ENCODE assay signal across 10 cellular contexts in genomic region chr20:63574829-63575720, GRCh38. TPM values are rescaled to one million over a fixed set of nuclear protein-coding genes. Genes with fewer than 3 reads are reported as not detected.
DNase-seq lines count a peak whose midpoint lies in the region; ATAC-seq and TF ChIP-seq lines count a peak whose summit lies in the region.
"Had no signal": no experiment of that assay in that cellular context is flagged by ENCODE, and none has a peak within 500 bp of the region (broad histone marks: within the 10 kb centered on the region; RNA-seq: fewer than 3 reads in every experiment).

No MANE protein-coding gene starts in this region.

- no peak for TF ChIP-seq POLR2A in thyroid gland (IDR thresholded peaks at IDR 0.05)

- no peak overlapping the region for H3K27ac Mint-ChIP-seq in activated naive CD8-positive, alpha-beta T cell
- H3K27ac Mint-ChIP-seq in activated naive CD8-positive, alpha-beta T cell treated with anti-CD3 and anti-CD28 coated beads for 36 hours: no peak overlapping the region

- no peak for TF ChIP-seq CTCF in VCaP (conservative IDR thresholded peaks at IDR 0.05)
- TF ChIP-seq CTCF in thyroid gland (IDR thresholded peaks at IDR 0.05): no peak

- intact Hi-C loops in thyroid gland (cut with DNase I): loop anchor here (10.0 kb wide), 1 partner anchor 70 kb away; no protein-coding TSS in a partner anchor

- H3K4me3 ChIP-seq in thyroid gland (replicated peaks in 1 of 3): no peak overlapping the region

- peaks cover 5% of the 10 kb centered on the region for H3K4me1 Mint-ChIP-seq in activated naive CD8-positive, alpha-beta T cell (ENCODE audit: low read depth)
- H3K4me1 Mint-ChIP-seq in activated naive CD8-positive, alpha-beta T cell treated with anti-CD3 and anti-CD28 coated beads for 36 hours: peaks cover 2% of the 10 kb centered on the region

- H3K36me3 ChIP-seq in thyroid gland: no peaks in the 10 kb centered on the region

- no peaks in the 10 kb centered on the region for H3K9me3 Mint-ChIP-seq in activated naive CD8-positive, alpha-beta T cell (ENCODE audit: low read depth)
- H3K9me3 Mint-ChIP-seq in activated naive CD8-positive, alpha-beta T cell treated with anti-CD3 and anti-CD28 coated beads for 36 hours: no peaks in the 10 kb centered on the region

- no peaks in the 10 kb centered on the region for H3K36me3 Mint-ChIP-seq in activated naive CD8-positive, alpha-beta T cell
- no peaks in the 10 kb centered on the region for H3K36me3 Mint-ChIP-seq in activated naive CD8-positive, alpha-beta T cell treated with anti-CD3 and anti-CD28 coated beads for 36 hours

- no peaks in the 10 kb centered on the region for H3K9me3 ChIP-seq in thyroid gland

- peak overlapping the region; percentile 70 for H3K4me3 Mint-ChIP-seq in activated naive CD8-positive, alpha-beta T cell
- no peak overlapping the region for H3K4me3 Mint-ChIP-seq in activated naive CD8-positive, alpha-beta T cell treated with anti-CD3 and anti-CD28 coated beads for 36 hours

- no peaks in the 10 kb centered on the region for H3K27me3 ChIP-seq in thyroid gland

- ATAC-seq in HG03280 (IDR thresholded peaks at IDR 0.05; ENCODE audit: unreplicated experiment): no peak

- H3K4me1 ChIP-seq in thyroid gland: peaks cover 10 to 30% of the 10 kb centered on the region in 2 donors

- no peak for DNase-seq in activated naive CD8-positive, alpha-beta T cell treated with anti-CD3 and anti-CD28 coated beads for 36 hours
- peak; percentile 51 for DNase-seq in iris pigment epithelial cell (ENCODE audit: low read depth)
- no peak for DNase-seq in thyroid gland
- no peak for DNase-seq in NK-92 treated with Interleukin-12 subunit alpha and Interleukin-12 subunit beta, amount 100 ng/mL, for 24 hours (lab: John Stamatoyannopoulos, UW)
- no peak for DNase-seq in stimulated activated CD4-positive, alpha-beta T cell treated with anti-CD3 and anti-CD28 coated beads, Interleukin-4, amount 100 ng/mL, for 24 hours
- DNase-seq: activated CD8-positive, alpha-beta memory T cell treated with anti-CD3 and anti-CD28 coated beads for 24 hours had no signal

- H3K27ac ChIP-seq in VCaP: peak overlapping the region; percentile 80; the same call in 1 of the 2 replicates
- H3K27ac ChIP-seq in thyroid gland: peak overlapping the region in 2 of 3 donors; percentile 58 to 72

- WGBS in thyroid gland, 2 donors: 75 to 77% methylated on average over 24 of the region's 28 CpGs

- no peaks in the 10 kb centered on the region for H3K27me3 Mint-ChIP-seq in activated naive CD8-positive, alpha-beta T cell
- peaks cover 4% of the 10 kb centered on the region for H3K27me3 Mint-ChIP-seq in activated naive CD8-positive, alpha-beta T cell treated with anti-CD3 and anti-CD28 coated beads for 36 hours

RNA-seq across cellular contexts. Expression of gene HELZ2, which starts 1.0 kb away (rescaled TPM):
- total RNA-seq in activated naive CD8-positive, alpha-beta T cell treated with anti-CD3 and anti-CD28 coated beads for 36 hours: 10 to 100 TPM; 22.2 to 22.6 TPM
- 10 to 100 TPM; 24.3 to 45.5 (median 36.0) TPM for total RNA-seq in thyroid gland

RNA-seq across cellular contexts. Expression of gene FNDC11, which starts 21.1 kb away (rescaled TPM):
- total RNA-seq in activated naive CD8-positive, alpha-beta T cell treated with anti-CD3 and anti-CD28 coated beads for 36 hours: under 1 TPM; 0.10 to 0.20 TPM
- under 1 TPM in 3 of 4 donors, not detected in 1; 0.39 to 0.89 (median 0.40) TPM for total RNA-seq in thyroid gland

RNA-seq across cellular contexts. Expression of gene SRMS, which starts 27.5 kb away (rescaled TPM):
- not detected for total RNA-seq in activated naive CD8-positive, alpha-beta T cell treated with anti-CD3 and anti-CD28 coated beads for 36 hours
- total RNA-seq in thyroid gland: not detected
- total RNA-seq: NCI-H460 had no signal

RNA-seq across cellular contexts. Expression of gene PTK6, which starts 37.9 kb away (rescaled TPM):
- total RNA-seq in activated naive CD8-positive, alpha-beta T cell treated with anti-CD3 and anti-CD28 coated beads for 36 hours: under 1 TPM; 0.16 to 0.26 TPM
- under 1 TPM in 1 of 4 donors, not detected in 3; 0.11 TPM for total RNA-seq in thyroid gland

RNA-seq across cellular contexts. Expression of gene GMEB2, which starts 51.8 kb away (rescaled TPM):
- 10 to 100 TPM; 13.8 to 14.6 TPM for total RNA-seq in activated naive CD8-positive, alpha-beta T cell treated with anti-CD3 and anti-CD28 coated beads for 36 hours
- total RNA-seq in thyroid gland: 10 to 100 TPM; 23.1 to 34.9 (median 29.9) TPM
